Comparison of ENCODE assay signal across 6 cellular contexts in the genomic region with DNA sequence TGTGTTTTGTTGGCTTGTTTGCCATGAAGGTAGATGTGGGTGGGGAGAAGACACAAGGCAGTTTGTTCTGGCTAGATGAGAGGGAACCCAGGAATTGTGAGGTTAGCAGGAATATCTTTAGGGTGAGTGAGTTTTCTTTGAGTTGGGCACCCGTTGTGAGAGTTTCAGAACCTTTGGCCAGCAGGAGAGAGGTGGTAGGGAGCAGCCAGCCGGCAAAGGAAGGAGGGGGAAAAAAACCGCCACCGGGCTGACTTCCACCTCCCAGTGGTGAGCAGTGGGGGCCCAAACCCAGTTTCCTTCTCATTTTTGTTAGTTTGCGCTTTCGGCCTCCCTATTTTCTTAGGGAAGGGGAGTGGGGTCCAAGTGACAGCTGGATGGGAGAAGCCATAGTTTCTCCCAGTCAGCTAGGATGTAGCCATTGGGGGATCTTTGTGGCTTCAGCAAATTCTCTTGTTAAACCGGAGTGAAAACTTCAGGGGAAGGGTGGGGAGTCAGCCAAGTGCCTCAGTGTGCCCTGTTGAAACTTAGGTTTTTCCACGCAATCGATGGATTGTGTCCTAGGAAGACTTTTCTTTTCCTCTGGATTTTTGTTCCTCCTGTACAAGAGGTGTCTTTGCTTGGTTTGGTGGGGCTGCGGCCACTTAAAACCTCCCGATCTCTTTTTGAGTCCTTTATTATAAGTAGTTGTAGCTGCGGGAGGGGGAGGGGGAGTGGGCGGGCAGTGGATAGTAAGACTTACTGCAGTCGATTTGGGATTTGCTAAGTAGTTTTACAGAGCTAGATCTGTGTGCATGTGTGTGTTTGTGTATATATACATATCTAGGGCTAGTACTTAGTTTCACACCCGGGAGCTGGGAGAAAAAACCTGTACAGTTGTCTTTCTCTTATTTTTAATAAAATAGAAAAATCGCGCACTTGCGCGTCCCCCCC. TPM values are rescaled to one million over a fixed set of nuclear protein-coding genes. Genes with fewer than 3 reads are reported as not detected.
A peak's percentile ranks its signal among the peaks of the same experiment; 100 is the strongest.
DNase-seq lines count a peak whose midpoint lies in the region; ATAC-seq and TF ChIP-seq lines count a peak whose summit lies in the region.

No MANE protein-coding gene starts in this region.

- H3K9me3 Mint-ChIP-seq in activated naive CD4-positive, alpha-beta T cell treated with anti-CD3 and anti-CD28 coated beads, Interleukin-2, amount 10 ng/mL, durations not matched to agents 7 days and 5 days = no peaks in the 10 kb centered on the region
- H3K9me3 Mint-ChIP-seq in central memory CD8-positive, alpha-beta T cell = no peaks in the 10 kb centered on the region
- H3K9me3 Mint-ChIP-seq in osteocyte (ENCODE audit: unreplicated experiment) = no peaks in the 10 kb centered on the region

- H3K4me3 Mint-ChIP-seq in activated naive CD4-positive, alpha-beta T cell treated with anti-CD3 and anti-CD28 coated beads, Interleukin-2, amount 10 ng/mL, durations not matched to agents 7 days and 5 days = peak overlapping the region; percentile 66
- H3K4me3 Mint-ChIP-seq in central memory CD8-positive, alpha-beta T cell = peak overlapping the region; percentile 71
- H3K4me3 Mint-ChIP-seq in osteocyte (ENCODE audit: unreplicated experiment) = peak overlapping the region; percentile 82

- CTCF ChIA-PET in activated naive CD4-positive, alpha-beta T cell treated with anti-CD3 and anti-CD28 coated beads, Interleukin-2, amount 10 ng/mL, durations not matched to agents 7 days and 5 days (lab: Charles Lee) = interaction anchor here (3.6 kb wide), 1 partner anchor 11 kb away, joined by 38 read pairs; no protein-coding TSS in a partner anchor

- peaks cover 59% of the 10 kb centered on the region for H3K4me1 Mint-ChIP-seq in activated naive CD4-positive, alpha-beta T cell treated with anti-CD3 and anti-CD28 coated beads, Interleukin-2, amount 10 ng/mL, durations not matched to agents 7 days and 5 days
- peaks cover 39% of the 10 kb centered on the region for H3K4me1 Mint-ChIP-seq in central memory CD8-positive, alpha-beta T cell
- peaks cover 54% of the 10 kb centered on the region for H3K4me1 Mint-ChIP-seq in osteocyte (ENCODE audit: unreplicated experiment)

- H3K36me3 Mint-ChIP-seq in activated naive CD4-positive, alpha-beta T cell treated with anti-CD3 and anti-CD28 coated beads, Interleukin-2, amount 10 ng/mL, durations not matched to agents 7 days and 5 days = peaks cover 3% of the 10 kb centered on the region
- H3K36me3 Mint-ChIP-seq in central memory CD8-positive, alpha-beta T cell (ENCODE audit: insufficient read depth) = peaks cover 5% of the 10 kb centered on the region
- H3K36me3 Mint-ChIP-seq in osteocyte (ENCODE audit: unreplicated experiment) = no peaks in the 10 kb centered on the region

- H3K27me3 Mint-ChIP-seq in activated naive CD4-positive, alpha-beta T cell treated with anti-CD3 and anti-CD28 coated beads, Interleukin-2, amount 10 ng/mL, durations not matched to agents 7 days and 5 days = peaks cover 81% of the 10 kb centered on the region
- peaks cover 64% of the 10 kb centered on the region for H3K27me3 Mint-ChIP-seq in central memory CD8-positive, alpha-beta T cell
- no peaks in the 10 kb centered on the region for H3K27me3 Mint-ChIP-seq in osteocyte (ENCODE audit: unreplicated experiment)

- peak overlapping the region; percentile 58 for H3K27ac Mint-ChIP-seq in activated naive CD4-positive, alpha-beta T cell treated with anti-CD3 and anti-CD28 coated beads, Interleukin-2, amount 10 ng/mL, durations not matched to agents 7 days and 5 days
- no peak overlapping the region for H3K27ac Mint-ChIP-seq in central memory CD8-positive, alpha-beta T cell (ENCODE audit: low read depth)
- peak overlapping the region; percentile 84 for H3K27ac Mint-ChIP-seq in osteocyte (ENCODE audit: unreplicated experiment)

- no peak for ATAC-seq in central memory CD8-positive, alpha-beta T cell (replicated peaks; ENCODE audit: extremely low read depth, poor library complexity, severe bottlenecking)
- no peak for ATAC-seq in HG02588 (IDR thresholded peaks at IDR 0.05; ENCODE audit: unreplicated experiment)
- ATAC-seq in HG02798 (IDR thresholded peaks at IDR 0.05; ENCODE audit: poor library complexity, unreplicated experiment) = no peak

- no peak for TF ChIP-seq CTCF in osteocyte (IDR thresholded peaks at IDR 0.05)

- no peak for DNase-seq in activated naive CD4-positive, alpha-beta T cell treated with anti-CD3 and anti-CD28 coated beads, Interleukin-2, amount 10 ng/mL, durations not matched to agents 7 days and 5 days
- DNase-seq in activated naive CD4-positive, alpha-beta T cell treated with anti-CD3 and anti-CD28 coated beads, Interleukin-2, amount 50 U/mL, for 16 hours = no peak
- no peak for DNase-seq in central memory CD8-positive, alpha-beta T cell (ENCODE audit: low spot score in 2 of 2)
- DNase-seq in osteocyte (ENCODE audit: extremely low spot score, unreplicated experiment) = no peak

RNA-seq across cellular contexts. Expression of gene GCAT, which starts 1.1 kb away (rescaled TPM):
- total RNA-seq in osteocyte = 33.4 and 38.0 TPM in 2 replicates

RNA-seq across cellular contexts. Expression of gene GALR3, which starts 16.5 kb away (rescaled TPM):
- total RNA-seq in osteocyte = 0.48 and 0.63 TPM in 2 replicates

RNA-seq across cellular contexts. Expression of gene ANKRD54, which starts 37.5 kb away (rescaled TPM):
- total RNA-seq in osteocyte = 18.1 and 20.4 TPM in 2 replicates

RNA-seq across cellular contexts. Expression of gene EIF3L, which starts 42.5 kb away (rescaled TPM):
- 435 and 452 TPM in 2 replicates for total RNA-seq in osteocyte
